In the genomic region with DNA sequence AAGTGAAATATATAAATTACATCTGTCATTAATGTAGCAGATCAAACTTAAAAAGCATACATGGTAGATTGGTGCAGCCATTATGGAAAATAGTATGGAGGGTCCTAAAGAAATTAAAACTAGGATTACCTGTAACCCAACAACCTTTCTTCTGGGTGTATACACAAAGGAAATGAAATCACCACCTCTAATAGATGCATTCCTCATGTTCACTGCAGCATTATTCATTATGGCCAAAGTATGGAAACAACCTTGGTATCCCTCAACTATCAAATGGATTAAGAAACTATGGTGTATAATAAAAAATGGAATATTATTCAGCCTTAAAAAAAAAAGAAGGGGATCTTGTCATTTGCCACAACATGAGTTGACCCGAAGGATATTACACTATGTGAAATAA, we compare ENCODE assay signal across 1 cellular context.
TF ChIP-seq lines count a peak whose summit lies in the region.

No MANE protein-coding gene starts in this region.

TF ChIP-seq in GM23338, 12 proteins besides CTCF, POLR2A, EP300 and RAD21 (continued from another document):
- TF ChIP-seq, protein P1, sequence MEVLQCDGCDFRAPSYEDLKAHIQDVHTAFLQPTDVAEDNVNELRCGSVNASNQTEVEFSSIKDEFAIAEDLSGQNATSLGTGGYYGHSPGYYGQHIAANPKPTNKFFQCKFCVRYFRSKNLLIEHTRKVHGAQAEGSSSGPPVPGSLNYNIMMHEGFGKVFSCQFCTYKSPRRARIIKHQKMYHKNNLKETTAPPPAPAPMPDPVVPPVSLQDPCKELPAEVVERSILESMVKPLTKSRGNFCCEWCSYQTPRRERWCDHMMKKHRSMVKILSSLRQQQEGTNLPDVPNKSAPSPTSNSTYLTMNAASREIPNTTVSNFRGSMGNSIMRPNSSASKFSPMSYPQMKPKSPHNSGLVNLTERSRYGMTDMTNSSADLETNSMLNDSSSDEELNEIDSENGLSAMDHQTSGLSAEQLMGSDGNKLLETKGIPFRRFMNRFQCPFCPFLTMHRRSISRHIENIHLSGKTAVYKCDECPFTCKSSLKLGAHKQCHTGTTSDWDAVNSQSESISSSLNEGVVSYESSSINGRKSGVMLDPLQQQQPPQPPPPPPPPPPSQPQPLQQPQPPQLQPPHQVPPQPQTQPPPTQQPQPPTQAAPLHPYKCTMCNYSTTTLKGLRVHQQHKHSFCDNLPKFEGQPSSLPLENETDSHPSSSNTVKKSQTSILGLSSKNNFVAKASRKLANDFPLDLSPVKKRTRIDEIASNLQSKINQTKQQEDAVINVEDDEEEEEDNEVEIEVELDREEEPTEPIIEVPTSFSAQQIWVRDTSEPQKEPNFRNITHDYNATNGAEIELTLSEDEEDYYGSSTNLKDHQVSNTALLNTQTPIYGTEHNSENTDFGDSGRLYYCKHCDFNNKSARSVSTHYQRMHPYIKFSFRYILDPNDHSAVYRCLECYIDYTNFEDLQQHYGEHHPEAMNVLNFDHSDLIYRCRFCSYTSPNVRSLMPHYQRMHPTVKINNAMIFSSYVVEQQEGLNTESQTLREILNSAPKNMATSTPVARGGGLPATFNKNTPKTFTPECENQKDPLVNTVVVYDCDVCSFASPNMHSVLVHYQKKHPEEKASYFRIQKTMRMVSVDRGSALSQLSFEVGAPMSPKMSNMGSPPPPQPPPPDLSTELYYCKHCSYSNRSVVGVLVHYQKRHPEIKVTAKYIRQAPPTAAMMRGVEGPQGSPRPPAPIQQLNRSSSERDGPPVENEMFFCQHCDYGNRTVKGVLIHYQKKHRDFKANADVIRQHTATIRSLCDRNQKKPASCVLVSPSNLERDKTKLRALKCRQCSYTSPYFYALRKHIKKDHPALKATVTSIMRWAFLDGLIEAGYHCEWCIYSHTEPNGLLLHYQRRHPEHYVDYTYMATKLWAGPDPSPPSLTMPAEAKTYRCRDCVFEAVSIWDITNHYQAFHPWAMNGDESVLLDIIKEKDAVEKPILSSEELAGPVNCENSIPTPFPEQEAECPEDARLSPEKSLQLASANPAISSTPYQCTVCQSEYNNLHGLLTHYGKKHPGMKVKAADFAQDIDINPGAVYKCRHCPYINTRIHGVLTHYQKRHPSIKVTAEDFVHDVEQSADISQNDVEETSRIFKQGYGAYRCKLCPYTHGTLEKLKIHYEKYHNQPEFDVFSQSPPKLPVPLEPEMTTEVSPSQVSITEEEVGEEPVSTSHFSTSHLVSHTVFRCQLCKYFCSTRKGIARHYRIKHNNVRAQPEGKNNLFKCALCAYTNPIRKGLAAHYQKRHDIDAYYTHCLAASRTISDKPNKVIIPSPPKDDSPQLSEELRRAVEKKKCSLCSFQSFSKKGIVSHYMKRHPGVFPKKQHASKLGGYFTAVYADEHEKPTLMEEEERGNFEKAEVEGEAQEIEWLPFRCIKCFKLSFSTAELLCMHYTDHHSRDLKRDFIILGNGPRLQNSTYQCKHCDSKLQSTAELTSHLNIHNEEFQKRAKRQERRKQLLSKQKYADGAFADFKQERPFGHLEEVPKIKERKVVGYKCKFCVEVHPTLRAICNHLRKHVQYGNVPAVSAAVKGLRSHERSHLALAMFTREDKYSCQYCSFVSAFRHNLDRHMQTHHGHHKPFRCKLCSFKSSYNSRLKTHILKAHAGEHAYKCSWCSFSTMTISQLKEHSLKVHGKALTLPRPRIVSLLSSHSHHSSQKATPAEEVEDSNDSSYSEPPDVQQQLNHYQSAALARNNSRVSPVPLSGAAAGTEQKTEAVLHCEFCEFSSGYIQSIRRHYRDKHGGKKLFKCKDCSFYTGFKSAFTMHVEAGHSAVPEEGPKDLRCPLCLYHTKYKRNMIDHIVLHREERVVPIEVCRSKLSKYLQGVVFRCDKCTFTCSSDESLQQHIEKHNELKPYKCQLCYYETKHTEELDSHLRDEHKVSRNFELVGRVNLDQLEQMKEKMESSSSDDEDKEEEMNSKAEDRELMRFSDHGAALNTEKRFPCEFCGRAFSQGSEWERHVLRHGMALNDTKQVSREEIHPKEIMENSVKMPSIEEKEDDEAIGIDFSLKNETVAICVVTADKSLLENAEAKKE (CRISPR knock-in tag; IDR thresholded peaks at IDR 0.05): no peak
- no peak for TF ChIP-seq STAT1 (IDR thresholded peaks at IDR 0.05; ENCODE audit: unreplicated experiment)
